In the genomic region with DNA sequence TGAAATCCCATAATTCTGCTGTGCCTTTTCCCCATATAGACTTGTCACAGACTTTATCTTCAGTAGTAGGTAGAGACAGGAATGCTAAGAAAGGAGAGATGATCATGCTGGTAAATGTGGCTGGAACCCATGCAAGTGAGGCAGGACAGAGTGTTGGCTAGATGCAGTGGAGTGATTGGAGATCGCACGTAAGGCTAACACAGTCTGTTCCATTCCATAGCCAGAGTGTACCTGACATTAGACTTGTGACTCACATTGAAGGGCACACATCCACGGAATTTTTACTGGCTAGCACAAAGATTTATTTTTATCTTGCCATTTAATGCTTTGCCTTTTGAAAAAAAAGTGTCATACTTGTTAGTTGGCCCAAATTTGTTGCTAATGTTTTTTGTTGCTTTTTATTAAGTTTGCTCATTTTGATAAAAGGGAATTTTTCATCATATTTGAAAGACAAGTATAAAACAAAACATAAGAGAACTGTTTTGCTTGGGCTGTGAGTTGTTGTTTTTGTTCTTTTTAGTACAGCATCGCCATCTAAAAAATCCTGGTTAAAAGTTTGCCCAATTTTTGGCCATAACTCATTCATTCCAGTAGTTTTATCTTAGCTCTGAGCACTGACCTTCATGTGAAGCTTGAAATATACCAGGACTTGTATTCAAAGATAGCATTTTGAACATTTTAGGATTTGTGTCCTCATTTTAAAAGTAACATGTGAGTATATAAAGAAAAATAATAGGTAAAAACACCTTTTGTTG, we compare ENCODE assay signal across 21 cellular contexts.
DNase-seq lines count a peak whose midpoint lies in the region; ATAC-seq and TF ChIP-seq lines count a peak whose summit lies in the region.
"Had no signal": no experiment of that assay in that cellular context is flagged by ENCODE, and none has a peak within 500 bp of the region (broad histone marks: within the 10 kb centered on the region; RNA-seq: fewer than 3 reads in every experiment).

No MANE protein-coding gene starts in this region.

- H3K18ac ChIP-seq in mesendoderm (ENCODE audit: low read length) = no peak overlapping the region

- 45% methylated on average over 4 of the region's 4 CpGs for WGBS in suprapubic skin
- WGBS in mesendoderm (ENCODE audit: extremely low coverage, insufficient coverage, low lambda C conversion rate) = no CpG with 5 or more reads among the region's 4 CpGs

- H3K79me2 ChIP-seq in mesendoderm (ENCODE audit: control insufficient read depth, insufficient read depth, low read length) (no peaks in the 10 kb centered on the region), GM23338 (replicated peaks; ENCODE audit: insufficient read depth) (no peaks in the 10 kb centered on the region)
- H3K79me2 ChIP-seq: parathyroid adenoma had no signal

- H3K27ac Mint-ChIP-seq in HFFc6 = peak overlapping the region; percentile 29
- no peak overlapping the region for H3K27ac Mint-ChIP-seq in GM23338
- H3K27ac Mint-ChIP-seq: stimulated activated naive CD8-positive, alpha-beta T cell treated with anti-CD3 and anti-CD28 coated beads, Interleukin-15, Interleukin-2, amounts not matched to agents 100 ng/mL and 50 ng/mL, for 24 hours had no signal

- in situ Hi-C loops in brain microvascular endothelial cell (cut with HindIII; ENCODE audit: low pct_ligation_motif_present, low sequenced_read_pairs) = no loop called here

- H3K27me3 ChIP-seq in brain microvascular endothelial cell (replicated peaks) = no peaks in the 10 kb centered on the region
- no peaks in the 10 kb centered on the region for H3K27me3 ChIP-seq in suprapubic skin
- H3K27me3 ChIP-seq in mesendoderm (ENCODE audit: insufficient read depth, low read length, poor library complexity) = no peaks in the 10 kb centered on the region
- no peaks in the 10 kb centered on the region for H3K27me3 ChIP-seq in GM23338 (ENCODE audit: insufficient read depth)
- H3K27me3 ChIP-seq: body of pancreas, dorsolateral prefrontal cortex had no signal

- H2BK5ac ChIP-seq in mesendoderm (ENCODE audit: low read length) = no peak overlapping the region

- H2BK15ac ChIP-seq in mesendoderm (replicated peaks; ENCODE audit: low read depth) = no peak overlapping the region

- TF ChIP-seq POLR2A in suprapubic skin (IDR thresholded peaks at IDR 0.05) = no peak

- peak overlapping the region; percentile 2; the same call in 1 of the 2 replicates for H3K4me3 Mint-ChIP-seq in HFFc6
- H3K4me3 Mint-ChIP-seq in GM23338 = no peak overlapping the region
- H3K4me3 Mint-ChIP-seq: stimulated activated naive CD8-positive, alpha-beta T cell treated with anti-CD3 and anti-CD28 coated beads, Interleukin-15, Interleukin-2, amounts not matched to agents 100 ng/mL and 50 ng/mL, for 24 hours had no signal

- H3K4me2 ChIP-seq in mesendoderm (ENCODE audit: low read length) (no peak overlapping the region), GM23338 (no peak overlapping the region)

- H3K4me1 Mint-ChIP-seq in HFFc6 (ENCODE audit: low read depth) (peaks cover 41% of the 10 kb centered on the region), GM23338 (peaks cover 3% of the 10 kb centered on the region; the same call in 2 of the 3 replicates)

- H2AFZ ChIP-seq in GM23338 = no peak overlapping the region
- H2AFZ ChIP-seq: parathyroid adenoma had no signal

- no peaks in the 10 kb centered on the region for H3K9me3 ChIP-seq in suprapubic skin
- H3K9me3 ChIP-seq: body of pancreas, Caco-2 had no signal

- TF ChIP-seq EP300 in suprapubic skin (IDR thresholded peaks at IDR 0.05) = peak; percentile 71

- H3K36me3 Mint-ChIP-seq in HFFc6 (ENCODE audit: low read depth) = peaks cover 45% of the 10 kb centered on the region
- no peaks in the 10 kb centered on the region for H3K36me3 Mint-ChIP-seq in GM23338 (ENCODE audit: low read depth)

- H2AK5ac ChIP-seq in mesendoderm (ENCODE audit: low read length) = no peak overlapping the region

- H4K20me1 ChIP-seq in GM23338 (replicated peaks; ENCODE audit: insufficient read depth) = no peaks in the 10 kb centered on the region

- no peak overlapping the region for H3K56ac ChIP-seq in mesendoderm (ENCODE audit: low read length)

- no peak overlapping the region for H4K5ac ChIP-seq in mesendoderm (ENCODE audit: low read length)

- H2BK120ac ChIP-seq in mesendoderm (ENCODE audit: low read depth, low read length) = no peak overlapping the region

- H3K36me3 ChIP-seq in brain microvascular endothelial cell (replicated peaks) = no peaks in the 10 kb centered on the region
- no peaks in the 10 kb centered on the region for H3K36me3 ChIP-seq in suprapubic skin
- H3K36me3 ChIP-seq in mesendoderm (ENCODE audit: control insufficient read depth, insufficient read depth, low read length) = no peaks in the 10 kb centered on the region
- H3K36me3 ChIP-seq in GM23338 (ENCODE audit: insufficient read depth) = no peaks in the 10 kb centered on the region

- H3K4me1 ChIP-seq in suprapubic skin (no peaks in the 10 kb centered on the region), mesendoderm (ENCODE audit: control insufficient read depth, low read depth, low read length) (no peaks in the 10 kb centered on the region), GM23338 (ENCODE audit: insufficient read depth) (peaks cover under 1% of the 10 kb centered on the region; the same call in 1 of the 2 replicates)
- H3K4me1 ChIP-seq: body of pancreas, Caco-2, parathyroid adenoma had no signal

- H3K27ac ChIP-seq in brain microvascular endothelial cell (no peak overlapping the region), suprapubic skin (peak overlapping the region; percentile 59), mesendoderm (ENCODE audit: low read depth, low read length) (no peak overlapping the region), GM23338 (ENCODE audit: low read depth) (no peak overlapping the region)
- H3K27ac ChIP-seq: body of pancreas, parathyroid adenoma had no signal

- DNase-seq in HFFc6 (peak; percentile 16), brain microvascular endothelial cell (peak; percentile 37), iris pigment epithelial cell (ENCODE audit: low read depth) (peak; percentile 59), suprapubic skin (ENCODE audit: low spot score in 2 of 2) (no peak), cerebellum (ENCODE audit: low spot score) (no peak), NOMO-1 (lab: John Stamatoyannopoulos, UW; ENCODE audit: unreplicated experiment in 2 of 2) (no peak), mesendoderm (no peak), GM23338 (ENCODE audit: low spot score) (no peak)
- DNase-seq: activated CD4-positive, CD25-positive, alpha-beta regulatory T cell treated with anti-CD3 and anti-CD28 coated beads, Interleukin-2, amount 50 U/mL, for 72 hours; activated gamma-delta T cell; body of pancreas; Caco-2; dorsolateral prefrontal cortex; erythroblast; GOT3; left colon; NCI-H146; NCI-H2227 treated with DMSO at 0.1 percent for 48 hours; SIG-M5 had no signal

- no peak overlapping the region for H3K4me3 ChIP-seq in brain microvascular endothelial cell (ENCODE audit: low read depth, low read length)
- H3K4me3 ChIP-seq in suprapubic skin = no peak overlapping the region
- no peak overlapping the region for H3K4me3 ChIP-seq in mesendoderm (ENCODE audit: low read length)
- H3K4me3 ChIP-seq in GM23338 = no peak overlapping the region
- H3K4me3 ChIP-seq: body of pancreas, dorsolateral prefrontal cortex had no signal

- TF ChIP-seq CTCF in HFFc6 (IDR thresholded peaks at IDR 0.05) (no peak), brain microvascular endothelial cell (IDR thresholded peaks at IDR 0.05; ENCODE audit: low read depth, low read length, missing control alignments) (no peak), suprapubic skin (IDR thresholded peaks at IDR 0.05) (no peak), GM23338 (conservative IDR thresholded peaks at IDR 0.05; ENCODE audit: low read depth in 2 of 2) (no peak)

- H3K9me3 Mint-ChIP-seq in HFFc6 = peaks cover 5% of the 10 kb centered on the region; the same call in 1 of the 2 replicates
- H3K9me3 Mint-ChIP-seq in GM23338 = no peaks in the 10 kb centered on the region
- H3K9me3 Mint-ChIP-seq: stimulated activated naive CD8-positive, alpha-beta T cell treated with anti-CD3 and anti-CD28 coated beads, Interleukin-15, Interleukin-2, amounts not matched to agents 100 ng/mL and 50 ng/mL, for 24 hours had no signal

- H3K27me3 Mint-ChIP-seq in HFFc6 (ENCODE audit: insufficient read depth) (no peaks in the 10 kb centered on the region), GM23338 (ENCODE audit: insufficient read depth, low read depth, poor library complexity) (no peaks in the 10 kb centered on the region)

- no peak overlapping the region for H3K9ac ChIP-seq in mesendoderm (ENCODE audit: low read length)
- H3K9ac ChIP-seq: parathyroid adenoma had no signal

- peaks cover 9% of the 10 kb centered on the region for H3K9me2 ChIP-seq in GM23338 (ENCODE audit: insufficient read depth)

- H3K4ac ChIP-seq in mesendoderm (ENCODE audit: low read depth, low read length) = no peak overlapping the region

- no peak overlapping the region for H3K23ac ChIP-seq in mesendoderm (ENCODE audit: low read length)

- no peak overlapping the region for H4K8ac ChIP-seq in mesendoderm (ENCODE audit: low read depth, low read length)

- ATAC-seq in GM23338 = no peak
- ATAC-seq: body of pancreas, left colon had no signal

- no peaks in the 10 kb centered on the region for H3F3A ChIP-seq in GM23338 (replicated peaks; ENCODE audit: low read depth)

- no peaks in the 10 kb centered on the region for H3K79me1 ChIP-seq in mesendoderm (ENCODE audit: low read length)

TF ChIP-seq in GM23338, 12 proteins besides CTCF, POLR2A, EP300 and RAD21 (continues in another document):
- TF ChIP-seq ZNF331 (CRISPR knock-in tag; IDR thresholded peaks at IDR 0.05; ENCODE audit: low read depth) (no peak), CREB1 (CRISPR knock-in tag; IDR thresholded peaks at IDR 0.05; ENCODE audit: low read depth) (no peak), STAT1 (IDR thresholded peaks at IDR 0.05; ENCODE audit: unreplicated experiment) (no peak), POLR2AphosphoS5 (IDR thresholded peaks at IDR 0.05; ENCODE audit: low read depth) (no peak)

Comparison
In these comparisons a context has a peak if more than half of its experiments do, and no peak if none do; other contexts are left out.
1. DNase-seq: peak in HFFc6 (single experiment), brain microvascular endothelial cell (single experiment) and iris pigment epithelial cell (single experiment); none in suprapubic skin (0 of 2), cerebellum (single experiment), NOMO-1 (0 of 2), mesendoderm (single experiment) and GM23338 (single experiment).